ENCODE assay signal across 19 cellular contexts in genomic region chr3:194857459-194858113, GRCh38.
"Had no signal": no experiment of that assay in that cellular context is flagged by ENCODE, and none has a peak within 500 bp of the region (broad histone marks: within the 10 kb centered on the region; RNA-seq: fewer than 3 reads in every experiment).

No MANE protein-coding gene starts in this region.

- H3K4me3 ChIP-seq: esophagus muscularis mucosa, hepatocyte, psoas muscle, testis, tibial nerve, upper lobe of right lung, vagina had no signal

- H3K4me1 ChIP-seq: parathyroid adenoma, upper lobe of right lung had no signal

- DNase-seq: effector memory CD8-positive, alpha-beta T cell; foreskin melanocyte; head of caudate nucleus; naive thymus-derived CD4-positive, alpha-beta T cell; nephron progenitor cell; psoas muscle; stimulated activated CD4-positive, alpha-beta T cell treated with anti-CD3 and anti-CD28 coated beads, Interleukin-2, amount 100 ng/mL, for 24 hours; stimulated activated CD4-positive, alpha-beta T cell treated with anti-CD3 and anti-CD28 coated beads, Interleukin-4, amount 100 ng/mL, for 4 hours; stimulated activated naive B cell treated with anti-CD40 and anti-IgM and Interleukin-4, amounts not matched to agents 10 μg/mL and 1 μg/mL and 100 μg/mL, for 72 hours; stimulated activated naive CD8-positive, alpha-beta T cell treated with anti-CD3 and anti-CD28 coated beads, Interleukin-15, amount 100 ng/mL, for 72 hours; testis; upper lobe of right lung had no signal

- H3K79me2 ChIP-seq: hepatocyte, parathyroid adenoma had no signal

- H3K36me3 ChIP-seq: esophagus muscularis mucosa, tibial nerve, upper lobe of right lung, vagina had no signal

- H3K4me3 Mint-ChIP-seq: dendritic cell treated with granulocyte-macrophage colony-stimulating factor and Interleukin-4, amounts not matched to agents 40 ng/mL and 50 ng/mL, for 4 days; effector memory CD8-positive, alpha-beta T cell; naive thymus-derived CD4-positive, alpha-beta T cell; nephron progenitor cell; stimulated activated naive B cell treated with anti-CD40 and anti-IgM and Interleukin-4, amounts not matched to agents 10 μg/mL and 1 μg/mL and 100 μg/mL, for 72 hours; stimulated activated naive CD8-positive, alpha-beta T cell treated with anti-CD3 and anti-CD28 coated beads, Interleukin-15, amount 100 ng/mL, for 72 hours had no signal

- H3K9me3 Mint-ChIP-seq: dendritic cell treated with granulocyte-macrophage colony-stimulating factor and Interleukin-4, amounts not matched to agents 40 ng/mL and 50 ng/mL, for 4 days; effector memory CD8-positive, alpha-beta T cell; naive thymus-derived CD4-positive, alpha-beta T cell; stimulated activated naive CD8-positive, alpha-beta T cell treated with anti-CD3 and anti-CD28 coated beads, Interleukin-15, amount 100 ng/mL, for 72 hours had no signal

- H3K27ac Mint-ChIP-seq: dendritic cell treated with granulocyte-macrophage colony-stimulating factor and Interleukin-4, amounts not matched to agents 40 ng/mL and 50 ng/mL, for 4 days; effector memory CD8-positive, alpha-beta T cell; naive thymus-derived CD4-positive, alpha-beta T cell; nephron progenitor cell; stimulated activated naive B cell treated with anti-CD40 and anti-IgM and Interleukin-4, amounts not matched to agents 10 μg/mL and 1 μg/mL and 100 μg/mL, for 72 hours; stimulated activated naive CD8-positive, alpha-beta T cell treated with anti-CD3 and anti-CD28 coated beads, Interleukin-15, amount 100 ng/mL, for 72 hours had no signal

- H3K27me3 ChIP-seq: esophagus muscularis mucosa, hepatocyte, testis, tibial nerve, upper lobe of right lung, vagina had no signal

- H3K9me3 ChIP-seq: esophagus muscularis mucosa, psoas muscle, testis, tibial nerve, upper lobe of right lung, vagina had no signal

- H3K9ac ChIP-seq: parathyroid adenoma had no signal

- H3K27ac ChIP-seq: epithelial cell of prostate, esophagus muscularis mucosa, hepatocyte, parathyroid adenoma, testis, tibial nerve, upper lobe of right lung, vagina had no signal

- H3K4me2 ChIP-seq: hepatocyte had no signal

- H3K4me1 Mint-ChIP-seq: stimulated activated naive CD8-positive, alpha-beta T cell treated with anti-CD3 and anti-CD28 coated beads, Interleukin-15, amount 100 ng/mL, for 72 hours had no signal

- H2AFZ ChIP-seq: hepatocyte, parathyroid adenoma had no signal

- H3K36me3 Mint-ChIP-seq: naive thymus-derived CD4-positive, alpha-beta T cell; stimulated activated naive B cell treated with anti-CD40 and anti-IgM and Interleukin-4, amounts not matched to agents 10 μg/mL and 1 μg/mL and 100 μg/mL, for 72 hours had no signal
